ENCODE assay signal across 8 cellular contexts in the genomic region with DNA sequence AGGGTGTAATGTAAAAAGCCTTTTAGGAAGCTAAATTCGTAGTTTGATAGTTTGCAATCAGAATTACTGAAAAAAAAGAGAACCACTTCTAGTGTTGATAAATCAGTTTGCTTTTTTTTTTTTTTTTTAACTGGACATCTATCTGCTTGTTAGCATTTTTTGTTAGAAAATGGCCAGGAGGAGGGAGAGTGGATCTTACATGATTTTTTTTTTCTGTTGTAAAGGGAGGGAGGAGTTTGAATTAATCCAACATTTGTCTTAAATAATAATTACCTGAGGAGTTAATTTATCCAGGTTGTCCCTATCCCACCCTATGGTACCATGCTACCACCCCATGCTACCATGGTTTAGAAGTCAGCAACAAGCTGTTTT.
DNase-seq lines count a peak whose midpoint lies in the region; ATAC-seq and FAIRE-seq lines count a peak whose summit lies in the region.

No MANE protein-coding gene starts in this region.

- peaks cover 57% of the 10 kb centered on the region for H3K4me1 Mint-ChIP-seq in stimulated activated naive CD8-positive, alpha-beta T cell treated with anti-CD3 and anti-CD28 coated beads, Interleukin-15, Interleukin-2, amounts not matched to agents 100 ng/mL and 50 ng/mL, for 24 hours (ENCODE audit: low read depth)
- peaks cover 55% of the 10 kb centered on the region for H3K4me1 Mint-ChIP-seq in central memory CD8-positive, alpha-beta T cell

- H3K4me3 Mint-ChIP-seq in stimulated activated naive CD8-positive, alpha-beta T cell treated with anti-CD3 and anti-CD28 coated beads, Interleukin-15, Interleukin-2, amounts not matched to agents 100 ng/mL and 50 ng/mL, for 24 hours = peak overlapping the region; percentile 92
- peak overlapping the region; percentile 85 for H3K4me3 Mint-ChIP-seq in central memory CD8-positive, alpha-beta T cell

- DNase-seq in stimulated activated naive CD8-positive, alpha-beta T cell treated with anti-CD3 and anti-CD28 coated beads, Interleukin-15, Interleukin-2, amounts not matched to agents 100 U/mL and 50 U/mL, for 24 hours = no peak
- DNase-seq in central memory CD8-positive, alpha-beta T cell (ENCODE audit: low spot score in 2 of 2) = no peak
- no peak for DNase-seq in NCI-H1092 treated with DMSO at 0.1 percent for 48 hours (lab: John Stamatoyannopoulos, UW)
- DNase-seq in urothelium cell line (ENCODE audit: low spot score) = no peak
- no peak for DNase-seq in NCI-H1417 (lab: John Stamatoyannopoulos, UW)

- H3K27ac Mint-ChIP-seq in stimulated activated naive CD8-positive, alpha-beta T cell treated with anti-CD3 and anti-CD28 coated beads, Interleukin-15, Interleukin-2, amounts not matched to agents 100 ng/mL and 50 ng/mL, for 24 hours = peak overlapping the region; percentile 94
- peak overlapping the region; percentile 89 for H3K27ac Mint-ChIP-seq in central memory CD8-positive, alpha-beta T cell (ENCODE audit: low read depth)

- H3K27me3 Mint-ChIP-seq in stimulated activated naive CD8-positive, alpha-beta T cell treated with anti-CD3 and anti-CD28 coated beads, Interleukin-15, Interleukin-2, amounts not matched to agents 100 ng/mL and 50 ng/mL, for 24 hours = no peaks in the 10 kb centered on the region
- H3K27me3 Mint-ChIP-seq in central memory CD8-positive, alpha-beta T cell = no peaks in the 10 kb centered on the region

- FAIRE-seq in urothelium cell line (lab: Jason Lieb, UNC) = no peak

- H3K4me1 ChIP-seq in mucosa of stomach (ENCODE audit: control insufficient read depth, insufficient read depth, low read length) = peaks cover 11% of the 10 kb centered on the region

- no peaks in the 10 kb centered on the region for H3K9me3 ChIP-seq in mucosa of stomach (ENCODE audit: control insufficient read depth, low read length)

- H3K9me3 Mint-ChIP-seq in stimulated activated naive CD8-positive, alpha-beta T cell treated with anti-CD3 and anti-CD28 coated beads, Interleukin-15, Interleukin-2, amounts not matched to agents 100 ng/mL and 50 ng/mL, for 24 hours = no peaks in the 10 kb centered on the region
- H3K9me3 Mint-ChIP-seq in central memory CD8-positive, alpha-beta T cell = no peaks in the 10 kb centered on the region

- no peak for ATAC-seq in stimulated activated naive CD8-positive, alpha-beta T cell treated with anti-CD3 and anti-CD28 coated beads, Interleukin-15, Interleukin-2, amounts not matched to agents 100 U/mL and 50 U/mL, for 24 hours
- ATAC-seq in central memory CD8-positive, alpha-beta T cell (replicated peaks; ENCODE audit: extremely low read depth, poor library complexity, severe bottlenecking) = no peak
- ATAC-seq in HG02763 (IDR thresholded peaks at IDR 0.05; ENCODE audit: unreplicated experiment) = no peak

- H3K36me3 Mint-ChIP-seq in stimulated activated naive CD8-positive, alpha-beta T cell treated with anti-CD3 and anti-CD28 coated beads, Interleukin-15, Interleukin-2, amounts not matched to agents 100 ng/mL and 50 ng/mL, for 24 hours (ENCODE audit: low read depth) = no peaks in the 10 kb centered on the region
- H3K36me3 Mint-ChIP-seq in central memory CD8-positive, alpha-beta T cell (ENCODE audit: insufficient read depth) = peaks cover 15% of the 10 kb centered on the region

- H3K9ac ChIP-seq in mucosa of stomach (ENCODE audit: low read length) = peak overlapping the region; percentile 97

- peak overlapping the region; percentile 94 for H3K4me3 ChIP-seq in mucosa of stomach (ENCODE audit: low read length)

- H3K36me3 ChIP-seq in mucosa of stomach (ENCODE audit: control insufficient read depth, insufficient read depth, low read length) = no peaks in the 10 kb centered on the region

- H3K27me3 ChIP-seq in mucosa of stomach (ENCODE audit: control insufficient read depth, insufficient read depth, low read length) = no peaks in the 10 kb centered on the region
